ENCODE assay signal across 8 cellular contexts in the genomic region with DNA sequence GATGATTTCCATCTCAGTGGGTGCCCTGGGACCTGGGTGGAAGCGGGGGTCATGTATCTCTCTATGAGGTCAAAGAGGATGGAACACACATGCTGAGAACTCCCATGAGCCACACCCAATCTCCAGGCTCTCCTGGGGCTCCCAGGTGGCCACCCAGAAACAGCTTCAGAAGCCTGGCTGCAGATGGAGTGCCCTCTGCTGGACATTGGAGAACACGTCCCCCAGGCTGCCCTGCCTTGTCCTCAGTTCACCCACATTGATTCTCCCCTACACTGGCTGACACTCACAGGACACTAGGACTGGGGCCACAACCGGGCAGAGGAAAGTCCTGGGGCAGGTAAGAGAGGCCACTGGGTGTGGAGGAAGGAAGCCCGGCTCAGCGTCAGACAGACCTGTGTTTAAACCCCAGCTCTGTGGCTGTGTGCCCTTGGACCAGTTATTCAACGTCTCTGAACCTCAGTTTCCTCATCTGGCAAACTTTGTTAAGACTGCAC. TPM values are rescaled to one million over a fixed set of nuclear protein-coding genes. Genes with fewer than 3 reads are reported as not detected.
A peak's percentile ranks its signal among the peaks of the same experiment; 100 is the strongest.
DNase-seq lines count a peak whose midpoint lies in the region; FAIRE-seq and TF ChIP-seq lines count a peak whose summit lies in the region.

No MANE protein-coding gene starts in this region.

- no peak overlapping the region for H3K4me2 ChIP-seq in mesenchymal stem cell (ENCODE audit: low read length, poor library complexity, severe bottlenecking)

- peaks cover 13% of the 10 kb centered on the region for H3K4me1 ChIP-seq in ACC112 (ENCODE audit: control insufficient read depth, insufficient read depth, low read length, unreplicated experiment)
- H3K4me1 ChIP-seq in mesenchymal stem cell (ENCODE audit: control insufficient read depth, insufficient read depth, low read depth, low read length), result peaks cover 29% of the 10 kb centered on the region

- no peak overlapping the region for H2BK5ac ChIP-seq in mesenchymal stem cell (ENCODE audit: low read depth, low read length, poor library complexity, severe bottlenecking)

- peak; percentile 93 for TF ChIP-seq CTCF in coronary artery (IDR thresholded peaks at IDR 0.05)

- peak overlapping the region; percentile 47 for H3K9ac ChIP-seq in mesenchymal stem cell (ENCODE audit: low read length)

- no peak overlapping the region for H3K4ac ChIP-seq in mesenchymal stem cell (ENCODE audit: low read depth in 1 of 2, low read length in 2 of 2)

- H2BK15ac ChIP-seq in mesenchymal stem cell (ENCODE audit: low read depth, poor library complexity, severe bottlenecking), result peak overlapping the region; percentile 36

- peak overlapping the region; percentile 67 for H4K8ac ChIP-seq in mesenchymal stem cell (ENCODE audit: low read length)

- H2BK120ac ChIP-seq in mesenchymal stem cell (ENCODE audit: low read depth, low read length), result no peak overlapping the region

- H3K27me3 ChIP-seq in ACC112 (ENCODE audit: insufficient read depth, low read length) (no peaks in the 10 kb centered on the region), mesenchymal stem cell (ENCODE audit: control insufficient read depth in 1 of 2, insufficient read depth in 1 of 2, low read length in 2 of 2) (no peaks in the 10 kb centered on the region)

- H3K79me1 ChIP-seq in mesenchymal stem cell (replicated peaks; ENCODE audit: low read length, poor library complexity, severe bottlenecking), result peaks cover 1% of the 10 kb centered on the region

- no peaks in the 10 kb centered on the region for H3K9me3 ChIP-seq in mesenchymal stem cell (ENCODE audit: control insufficient read depth, low read length)

- peak overlapping the region in 1 of 2 experiments; percentile 55 for H2BK12ac ChIP-seq in mesenchymal stem cell (ENCODE audit: low read length in 2 of 2)

- H2AFZ ChIP-seq in ACC112 (ENCODE audit: low read length, unreplicated experiment), result no peak overlapping the region
- H2AFZ ChIP-seq in mesenchymal stem cell (ENCODE audit: low read depth, low read length), result no peak overlapping the region

- H3K14ac ChIP-seq in mesenchymal stem cell (ENCODE audit: low read length in 2 of 2), result no peak overlapping the region

- no peak overlapping the region for H3K23ac ChIP-seq in mesenchymal stem cell (ENCODE audit: low read length in 2 of 2)

- H3K27ac ChIP-seq in ACC112 (ENCODE audit: low read depth, low read length) (peak overlapping the region; percentile 24), coronary artery (peak overlapping the region in 1 of 2 donors; percentile 13), mesenchymal stem cell (ENCODE audit: low read length, poor library complexity, severe bottlenecking) (no peak overlapping the region)

- no peak overlapping the region for H3K18ac ChIP-seq in mesenchymal stem cell (ENCODE audit: low read depth in 1 of 2, low read length in 2 of 2)

- peak overlapping the region; percentile 17 for H2AK5ac ChIP-seq in mesenchymal stem cell (ENCODE audit: low read length, severe bottlenecking)

- 24% methylated on average over 5 of the region's 6 CpGs for WGBS in mesenchymal stem cell

- peaks cover 14% of the 10 kb centered on the region for H3K79me2 ChIP-seq in ACC112 (ENCODE audit: control insufficient read depth, insufficient read depth, low read length, unreplicated experiment)

- DNase-seq in GM18507 (ENCODE audit: extremely low spot score, insufficient read length, low read depth) (no peak), NCI-H460 (ENCODE audit: extremely low read depth, low read depth) (peak; percentile 67), coronary artery (ENCODE audit: low spot score) (no peak), mesenchymal stem cell (peak; percentile 79), HPDE6-E6E7 (ENCODE audit: extremely low spot score) (no peak)
- DNase-seq in activated CD4-positive, alpha-beta T cell treated with anti-CD3 and anti-CD28 coated beads for 4 hours, result peak; percentile 71 to 74
- DNase-seq in stimulated activated CD8-positive, alpha-beta memory T cell treated with anti-CD3 and anti-CD28 coated beads, Interleukin-4, amount 100 ng/mL, for 48 hours, result peak; percentile 83

- H3K4me3 ChIP-seq in ACC112 (ENCODE audit: low read depth, low read length) (no peak overlapping the region), coronary artery (no peak overlapping the region), mesenchymal stem cell (ENCODE audit: insufficient read depth in 1 of 2, low read depth in 1 of 2, low read length in 2 of 2) (no peak overlapping the region)

- FAIRE-seq in GM18507 (lab: Jason Lieb, UNC), result peak; percentile 76

- no peak overlapping the region for H4K91ac ChIP-seq in mesenchymal stem cell (ENCODE audit: low read length)

- H3K36me3 ChIP-seq in ACC112 (ENCODE audit: insufficient read depth, low read length) (peaks cover 3% of the 10 kb centered on the region; the same call in 1 of the 2 replicates), mesenchymal stem cell (ENCODE audit: control insufficient read depth in 1 of 2, insufficient read depth in 2 of 2, low read depth in 1 of 2, low read length in 2 of 2) (peaks cover 22 to 23% of the 10 kb centered on the region in 2 experiments)

RNA-seq across cellular contexts. Expression of a gene that starts 4.5 kb away (rescaled TPM):
- total RNA-seq in NCI-H460 (2014; rRNA removed; shearing (Covaris generic)), result 39.7 and 42.2 TPM in 2 replicates
- polyA plus RNA-seq in NCI-H460 (2014; cell fraction: nucleus; rRNA removed), result 75.2 and 83.1 TPM in 2 replicates
- polyA plus RNA-seq in mesenchymal stem cell (2013, experiment 1 of 2), result 14.9 TPM
- 13.9 TPM for polyA plus RNA-seq in mesenchymal stem cell (2013, experiment 2 of 2)

RNA-seq across cellular contexts. Expression of a gene that starts 6.2 kb away (rescaled TPM):
- total RNA-seq in NCI-H460 (2014; rRNA removed; shearing (Covaris generic)), result 742 and 842 TPM in 2 replicates
- polyA plus RNA-seq in NCI-H460 (2014; cell fraction: nucleus; rRNA removed), result 498 and 1,078 TPM in 2 replicates
- 4,707 TPM for polyA plus RNA-seq in mesenchymal stem cell (2013, experiment 1 of 2)
- polyA plus RNA-seq in mesenchymal stem cell (2013, experiment 2 of 2), result 4,802 TPM

RNA-seq across cellular contexts. Expression of a gene that starts 15.2 kb away (rescaled TPM):
- total RNA-seq in NCI-H460 (2014; rRNA removed; shearing (Covaris generic)), result 16.1 and 17.9 TPM in 2 replicates
- 33.8 and 50.6 TPM in 2 replicates for polyA plus RNA-seq in NCI-H460 (2014; cell fraction: nucleus; rRNA removed)
- polyA plus RNA-seq in mesenchymal stem cell (2013, experiment 1 of 2), result 67.0 TPM
- polyA plus RNA-seq in mesenchymal stem cell (2013, experiment 2 of 2), result 64.8 TPM

RNA-seq across cellular contexts. Expression of a gene that starts 23.1 kb away (rescaled TPM):
- 27.1 and 37.5 TPM in 2 replicates for total RNA-seq in NCI-H460 (2014; rRNA removed; shearing (Covaris generic))
- 32.5 and 34.0 TPM in 2 replicates for polyA plus RNA-seq in NCI-H460 (2014; cell fraction: nucleus; rRNA removed)
- 7.5 TPM for polyA plus RNA-seq in mesenchymal stem cell (2013, experiment 1 of 2)
- polyA plus RNA-seq in mesenchymal stem cell (2013, experiment 2 of 2), result 6.7 TPM

RNA-seq across cellular contexts. Expression of a gene that starts 42.1 kb away (rescaled TPM):
- 1.7 and 2.9 TPM in 2 replicates for total RNA-seq in NCI-H460 (2014; rRNA removed; shearing (Covaris generic))
- polyA plus RNA-seq in NCI-H460 (2014; cell fraction: nucleus; rRNA removed), result 8.8 and 12.1 TPM in 2 replicates
- 15.4 TPM for polyA plus RNA-seq in mesenchymal stem cell (2013, experiment 1 of 2)
- polyA plus RNA-seq in mesenchymal stem cell (2013, experiment 2 of 2), result 15.0 TPM

Comparison
In these comparisons a context has a peak if more than half of its experiments do, and no peak if none do; other contexts are left out.
1. DNase-seq: peak in NCI-H460 (single experiment), activated CD4-positive, alpha-beta T cell treated with anti-CD3 and anti-CD28 coated beads for 4 hours (2 of 2), mesenchymal stem cell (single experiment) and stimulated activated CD8-positive, alpha-beta memory T cell treated with anti-CD3 and anti-CD28 coated beads, Interleukin-4, amount 100 ng/mL, for 48 hours (single experiment); none in GM18507 (single experiment), coronary artery (single experiment) and HPDE6-E6E7 (single experiment).